In genomic region chr4:53088132-53088531, GRCh38 we compare ENCODE assay signal across 22 cellular contexts.
"Had no signal": no experiment of that assay in that cellular context is flagged by ENCODE, and none has a peak within 500 bp of the region (broad histone marks: within the 10 kb centered on the region; RNA-seq: fewer than 3 reads in every experiment).

No MANE protein-coding gene starts in this region.

- H3K36me3 ChIP-seq: esophagus muscularis mucosa, neutrophil, right lobe of liver, spleen, upper lobe of right lung, vagina had no signal

- H2AFZ ChIP-seq: hepatocyte had no signal

- H3K4me2 ChIP-seq: hepatocyte had no signal

- H3K27ac ChIP-seq: epithelial cell of prostate, esophagus muscularis mucosa, hepatocyte, neutrophil, psoas muscle, right lobe of liver, spleen, tibial artery, upper lobe of right lung, vagina had no signal

- H3K27me3 ChIP-seq: esophagus muscularis mucosa, hepatocyte, neutrophil, right lobe of liver, spleen, tibial artery, upper lobe of right lung, vagina had no signal

- DNase-seq: effector memory CD8-positive, alpha-beta T cell; foreskin fibroblast; head of caudate nucleus; kidney; left colon; mammary epithelial cell; naive thymus-derived CD4-positive, alpha-beta T cell; retina; right lobe of liver; spleen; stimulated activated CD4-positive, alpha-beta T cell treated with anti-CD3 and anti-CD28 coated beads, Interleukin-15, amount 100 ng/mL, for 24 hours; stimulated activated CD4-positive, alpha-beta T cell treated with anti-CD3 and anti-CD28 coated beads, Interleukin-1b, Interleukin-23, amount 100 ng/mL, for 48 hours; stimulated activated CD4-positive, alpha-beta T cell treated with anti-CD3 and anti-CD28 coated beads, Interleukin-4, amount 100 ng/mL, for 24 hours; tibial artery; upper lobe of right lung had no signal

- FAIRE-seq: kidney had no signal

- H3K9me3 ChIP-seq: neutrophil, right lobe of liver had no signal

- H3K79me2 ChIP-seq: hepatocyte had no signal

- H3K4me3 ChIP-seq: esophagus muscularis mucosa, hepatocyte, psoas muscle, right lobe of liver, spleen, tibial artery, upper lobe of right lung, vagina had no signal

- H3K4me1 ChIP-seq: right lobe of liver, spleen, upper lobe of right lung, vagina had no signal

- ATAC-seq: effector memory CD8-positive, alpha-beta T cell; left colon; naive thymus-derived CD4-positive, alpha-beta T cell; stimulated activated memory B cell treated with anti-CD40 and anti-IgM and Interleukin-4, amounts not matched to agents 10 μg/mL and 1 μg/mL and 100 μg/mL, for 72 hours; upper lobe of right lung had no signal
